Comparison of ENCODE assay signal across 8 cellular contexts in the genomic region with DNA sequence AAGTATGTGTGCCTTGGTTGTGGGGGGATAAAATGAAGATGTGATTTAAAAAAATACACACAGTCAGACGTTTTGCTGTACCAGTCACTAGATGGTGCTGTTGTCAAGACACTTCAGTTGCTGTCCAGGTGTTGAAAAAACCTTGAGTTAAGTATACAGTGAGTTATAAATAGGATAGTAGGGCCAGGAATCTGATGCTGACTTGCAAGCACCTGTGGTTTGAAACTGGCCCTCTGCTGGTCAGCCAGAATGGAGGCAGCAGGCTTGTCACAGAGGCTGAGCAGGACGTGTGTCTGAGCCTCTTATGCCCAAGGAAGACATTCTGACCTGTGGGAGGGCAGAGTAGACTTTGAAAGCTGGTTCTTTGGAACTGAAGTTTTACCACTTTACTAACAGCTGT. TPM values are rescaled to one million over a fixed set of nuclear protein-coding genes. Genes with fewer than 3 reads are reported as not detected.
A peak's percentile ranks its signal among the peaks of the same experiment; 100 is the strongest.
DNase-seq lines count a peak whose midpoint lies in the region; ATAC-seq and TF ChIP-seq lines count a peak whose summit lies in the region.

No MANE protein-coding gene starts in this region.

- peaks cover 21% of the 10 kb centered on the region for H3K36me3 Mint-ChIP-seq in osteocyte (ENCODE audit: unreplicated experiment)

- no peak overlapping the region for H3K27ac Mint-ChIP-seq in osteocyte (ENCODE audit: unreplicated experiment)

- H3K4me3 ChIP-seq in H7 (ENCODE audit: insufficient read depth, low read depth, low read length) = no peak overlapping the region
- H3K4me3 ChIP-seq in WI38 (ENCODE audit: low read depth, low read length) = no peak overlapping the region
- no peak overlapping the region for H3K4me3 ChIP-seq in fibroblast of mammary gland (ENCODE audit: control insufficient read depth, low read depth, low read length)

- DNase-seq in DMS114 treated with DMSO at 0.1 percent for 48 hours (lab: John Stamatoyannopoulos, UW; ENCODE audit: unreplicated experiment) = peak; percentile 59
- peak; percentile 70 for DNase-seq in H7
- peak; percentile 46 for DNase-seq in NCI-H2171 (lab: John Stamatoyannopoulos, UW)
- peak; percentile 67 for DNase-seq in fibroblast of mammary gland (ENCODE audit: low read depth)
- no peak for DNase-seq in osteocyte (ENCODE audit: extremely low spot score, unreplicated experiment)
- DNase-seq in activated effector memory CD4-positive, alpha-beta T cell treated with anti-CD3 and anti-CD28 coated beads, Interleukin-2, amount 50 U/mL, for 16 hours = no peak

- no peaks in the 10 kb centered on the region for H3K4me1 Mint-ChIP-seq in osteocyte (ENCODE audit: unreplicated experiment)

- H3K27me3 ChIP-seq in H7 (ENCODE audit: control insufficient read depth, insufficient read depth, low read length) = no peaks in the 10 kb centered on the region

- no peak for ATAC-seq in HG02970 (IDR thresholded peaks at IDR 0.05; ENCODE audit: low FRiP score, unreplicated experiment)

- H3K9me3 Mint-ChIP-seq in osteocyte (ENCODE audit: unreplicated experiment) = no peaks in the 10 kb centered on the region

- TF ChIP-seq CTCF in WI38 (IDR thresholded peaks at IDR 0.05; ENCODE audit: low read depth, low read length) (0 out of 2 replicates have a peak, but pooled peaks have one; percentile 30), fibroblast of mammary gland (conservative IDR thresholded peaks at IDR 0.05; ENCODE audit: control insufficient read depth, insufficient read depth, low read depth, low read length) (peak; percentile 72), osteocyte (IDR thresholded peaks at IDR 0.05) (peak; percentile 63)

- peaks cover 13% of the 10 kb centered on the region for H3K36me3 ChIP-seq in H7 (replicated peaks; ENCODE audit: control insufficient read depth, insufficient read depth, low read length)

- H3K4me3 Mint-ChIP-seq in osteocyte (ENCODE audit: unreplicated experiment) = no peak overlapping the region

- no peaks in the 10 kb centered on the region for H3K27me3 Mint-ChIP-seq in osteocyte (ENCODE audit: unreplicated experiment)

RNA-seq across cellular contexts. Expression of gene RNF8, which starts 27.8 kb away (rescaled TPM):
- 32.2 and 39.6 TPM in 2 replicates for total RNA-seq in H7 (2014; rRNA removed; shearing (Covaris generic))
- total RNA-seq in osteocyte = 18.2 and 18.3 TPM in 2 replicates

RNA-seq across cellular contexts. Expression of gene CMTR1, which starts 51.4 kb away (rescaled TPM):
- total RNA-seq in H7 (2014; rRNA removed; shearing (Covaris generic)) = 37.5 and 42.3 TPM in 2 replicates
- total RNA-seq in osteocyte = 44.5 and 45.4 TPM in 2 replicates

Comparison
In these comparisons a context has a peak if more than half of its experiments do, and no peak if none do; other contexts are left out.
1. DNase-seq: peak in DMS114 treated with DMSO at 0.1 percent for 48 hours (single experiment), H7 (single experiment), NCI-H2171 (single experiment) and fibroblast of mammary gland (single experiment); none in osteocyte (single experiment) and activated effector memory CD4-positive, alpha-beta T cell treated with anti-CD3 and anti-CD28 coated beads, Interleukin-2, amount 50 U/mL, for 16 hours (single experiment).
2. Peak in every context shown above with its lines, with median percentiles within 50 percentile points of each other: CTCF ChIP-seq.